Comparison of ENCODE assay signal across 1 cellular context in the genomic region with DNA sequence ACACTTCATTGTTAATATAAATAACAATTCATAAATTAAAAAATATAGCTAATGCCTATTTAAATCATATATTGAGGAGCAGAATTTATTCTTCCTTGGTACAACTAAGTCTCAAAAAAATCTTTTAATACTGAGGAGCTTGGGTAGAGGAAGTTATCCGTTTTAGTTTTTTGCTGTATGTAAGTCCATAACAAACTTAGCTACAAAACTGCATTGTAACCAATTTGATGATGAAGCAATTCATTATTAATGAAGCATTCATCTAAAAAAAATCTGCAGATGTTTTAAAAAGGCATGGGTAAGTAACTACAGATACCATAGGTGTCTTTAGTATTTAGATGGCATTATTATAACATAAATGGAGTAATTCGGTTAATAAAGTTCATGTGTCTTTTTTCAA.
TF ChIP-seq lines count a peak whose summit lies in the region.

No MANE protein-coding gene starts in this region.

TF ChIP-seq in WTC11, 78 proteins besides CTCF, POLR2A, EP300 and RAD21 (continued from another document):
- TF ChIP-seq, protein P1, sequence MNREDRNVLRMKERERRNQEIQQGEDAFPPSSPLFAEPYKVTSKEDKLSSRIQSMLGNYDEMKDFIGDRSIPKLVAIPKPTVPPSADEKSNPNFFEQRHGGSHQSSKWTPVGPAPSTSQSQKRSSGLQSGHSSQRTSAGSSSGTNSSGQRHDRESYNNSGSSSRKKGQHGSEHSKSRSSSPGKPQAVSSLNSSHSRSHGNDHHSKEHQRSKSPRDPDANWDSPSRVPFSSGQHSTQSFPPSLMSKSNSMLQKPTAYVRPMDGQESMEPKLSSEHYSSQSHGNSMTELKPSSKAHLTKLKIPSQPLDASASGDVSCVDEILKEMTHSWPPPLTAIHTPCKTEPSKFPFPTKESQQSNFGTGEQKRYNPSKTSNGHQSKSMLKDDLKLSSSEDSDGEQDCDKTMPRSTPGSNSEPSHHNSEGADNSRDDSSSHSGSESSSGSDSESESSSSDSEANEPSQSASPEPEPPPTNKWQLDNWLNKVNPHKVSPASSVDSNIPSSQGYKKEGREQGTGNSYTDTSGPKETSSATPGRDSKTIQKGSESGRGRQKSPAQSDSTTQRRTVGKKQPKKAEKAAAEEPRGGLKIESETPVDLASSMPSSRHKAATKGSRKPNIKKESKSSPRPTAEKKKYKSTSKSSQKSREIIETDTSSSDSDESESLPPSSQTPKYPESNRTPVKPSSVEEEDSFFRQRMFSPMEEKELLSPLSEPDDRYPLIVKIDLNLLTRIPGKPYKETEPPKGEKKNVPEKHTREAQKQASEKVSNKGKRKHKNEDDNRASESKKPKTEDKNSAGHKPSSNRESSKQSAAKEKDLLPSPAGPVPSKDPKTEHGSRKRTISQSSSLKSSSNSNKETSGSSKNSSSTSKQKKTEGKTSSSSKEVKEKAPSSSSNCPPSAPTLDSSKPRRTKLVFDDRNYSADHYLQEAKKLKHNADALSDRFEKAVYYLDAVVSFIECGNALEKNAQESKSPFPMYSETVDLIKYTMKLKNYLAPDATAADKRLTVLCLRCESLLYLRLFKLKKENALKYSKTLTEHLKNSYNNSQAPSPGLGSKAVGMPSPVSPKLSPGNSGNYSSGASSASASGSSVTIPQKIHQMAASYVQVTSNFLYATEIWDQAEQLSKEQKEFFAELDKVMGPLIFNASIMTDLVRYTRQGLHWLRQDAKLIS (CRISPR knock-in tag; IDR thresholded peaks at IDR 0.05; ENCODE audit: borderline replicate concordance), result no peak
- TF ChIP-seq, protein P2, sequence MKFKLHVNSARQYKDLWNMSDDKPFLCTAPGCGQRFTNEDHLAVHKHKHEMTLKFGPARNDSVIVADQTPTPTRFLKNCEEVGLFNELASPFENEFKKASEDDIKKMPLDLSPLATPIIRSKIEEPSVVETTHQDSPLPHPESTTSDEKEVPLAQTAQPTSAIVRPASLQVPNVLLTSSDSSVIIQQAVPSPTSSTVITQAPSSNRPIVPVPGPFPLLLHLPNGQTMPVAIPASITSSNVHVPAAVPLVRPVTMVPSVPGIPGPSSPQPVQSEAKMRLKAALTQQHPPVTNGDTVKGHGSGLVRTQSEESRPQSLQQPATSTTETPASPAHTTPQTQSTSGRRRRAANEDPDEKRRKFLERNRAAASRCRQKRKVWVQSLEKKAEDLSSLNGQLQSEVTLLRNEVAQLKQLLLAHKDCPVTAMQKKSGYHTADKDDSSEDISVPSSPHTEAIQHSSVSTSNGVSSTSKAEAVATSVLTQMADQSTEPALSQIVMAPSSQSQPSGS (CRISPR knock-in tag; IDR thresholded peaks at IDR 0.05; ENCODE audit: borderline replicate concordance, low read depth), result no peak
- TF ChIP-seq JAZF1 (CRISPR knock-in tag; IDR thresholded peaks at IDR 0.05), result no peak
- no peak for TF ChIP-seq ZNF416 (CRISPR knock-in tag; IDR thresholded peaks at IDR 0.05)
- no peak for TF ChIP-seq ZNF423 (CRISPR knock-in tag; IDR thresholded peaks at IDR 0.05)
- TF ChIP-seq, protein P3, sequence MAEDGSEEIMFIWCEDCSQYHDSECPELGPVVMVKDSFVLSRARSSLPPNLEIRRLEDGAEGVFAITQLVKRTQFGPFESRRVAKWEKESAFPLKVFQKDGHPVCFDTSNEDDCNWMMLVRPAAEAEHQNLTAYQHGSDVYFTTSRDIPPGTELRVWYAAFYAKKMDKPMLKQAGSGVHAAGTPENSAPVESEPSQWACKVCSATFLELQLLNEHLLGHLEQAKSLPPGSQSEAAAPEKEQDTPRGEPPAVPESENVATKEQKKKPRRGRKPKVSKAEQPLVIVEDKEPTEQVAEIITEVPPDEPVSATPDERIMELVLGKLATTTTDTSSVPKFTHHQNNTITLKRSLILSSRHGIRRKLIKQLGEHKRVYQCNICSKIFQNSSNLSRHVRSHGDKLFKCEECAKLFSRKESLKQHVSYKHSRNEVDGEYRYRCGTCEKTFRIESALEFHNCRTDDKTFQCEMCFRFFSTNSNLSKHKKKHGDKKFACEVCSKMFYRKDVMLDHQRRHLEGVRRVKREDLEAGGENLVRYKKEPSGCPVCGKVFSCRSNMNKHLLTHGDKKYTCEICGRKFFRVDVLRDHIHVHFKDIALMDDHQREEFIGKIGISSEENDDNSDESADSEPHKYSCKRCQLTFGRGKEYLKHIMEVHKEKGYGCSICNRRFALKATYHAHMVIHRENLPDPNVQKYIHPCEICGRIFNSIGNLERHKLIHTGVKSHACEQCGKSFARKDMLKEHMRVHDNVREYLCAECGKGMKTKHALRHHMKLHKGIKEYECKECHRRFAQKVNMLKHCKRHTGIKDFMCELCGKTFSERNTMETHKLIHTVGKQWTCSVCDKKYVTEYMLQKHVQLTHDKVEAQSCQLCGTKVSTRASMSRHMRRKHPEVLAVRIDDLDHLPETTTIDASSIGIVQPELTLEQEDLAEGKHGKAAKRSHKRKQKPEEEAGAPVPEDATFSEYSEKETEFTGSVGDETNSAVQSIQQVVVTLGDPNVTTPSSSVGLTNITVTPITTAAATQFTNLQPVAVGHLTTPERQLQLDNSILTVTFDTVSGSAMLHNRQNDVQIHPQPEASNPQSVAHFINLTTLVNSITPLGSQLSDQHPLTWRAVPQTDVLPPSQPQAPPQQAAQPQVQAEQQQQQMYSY (CRISPR knock-in tag; IDR thresholded peaks at IDR 0.05), result no peak
- no peak for TF ChIP-seq ZNF317 (CRISPR knock-in tag; IDR thresholded peaks at IDR 0.05; ENCODE audit: borderline replicate concordance, low read depth)
- TF ChIP-seq CBFB (CRISPR knock-in tag; IDR thresholded peaks at IDR 0.05; ENCODE audit: low read depth), result no peak
- TF ChIP-seq ZNF219 (CRISPR knock-in tag; IDR thresholded peaks at IDR 0.05; ENCODE audit: borderline replicate concordance), result no peak
- TF ChIP-seq, protein P4, sequence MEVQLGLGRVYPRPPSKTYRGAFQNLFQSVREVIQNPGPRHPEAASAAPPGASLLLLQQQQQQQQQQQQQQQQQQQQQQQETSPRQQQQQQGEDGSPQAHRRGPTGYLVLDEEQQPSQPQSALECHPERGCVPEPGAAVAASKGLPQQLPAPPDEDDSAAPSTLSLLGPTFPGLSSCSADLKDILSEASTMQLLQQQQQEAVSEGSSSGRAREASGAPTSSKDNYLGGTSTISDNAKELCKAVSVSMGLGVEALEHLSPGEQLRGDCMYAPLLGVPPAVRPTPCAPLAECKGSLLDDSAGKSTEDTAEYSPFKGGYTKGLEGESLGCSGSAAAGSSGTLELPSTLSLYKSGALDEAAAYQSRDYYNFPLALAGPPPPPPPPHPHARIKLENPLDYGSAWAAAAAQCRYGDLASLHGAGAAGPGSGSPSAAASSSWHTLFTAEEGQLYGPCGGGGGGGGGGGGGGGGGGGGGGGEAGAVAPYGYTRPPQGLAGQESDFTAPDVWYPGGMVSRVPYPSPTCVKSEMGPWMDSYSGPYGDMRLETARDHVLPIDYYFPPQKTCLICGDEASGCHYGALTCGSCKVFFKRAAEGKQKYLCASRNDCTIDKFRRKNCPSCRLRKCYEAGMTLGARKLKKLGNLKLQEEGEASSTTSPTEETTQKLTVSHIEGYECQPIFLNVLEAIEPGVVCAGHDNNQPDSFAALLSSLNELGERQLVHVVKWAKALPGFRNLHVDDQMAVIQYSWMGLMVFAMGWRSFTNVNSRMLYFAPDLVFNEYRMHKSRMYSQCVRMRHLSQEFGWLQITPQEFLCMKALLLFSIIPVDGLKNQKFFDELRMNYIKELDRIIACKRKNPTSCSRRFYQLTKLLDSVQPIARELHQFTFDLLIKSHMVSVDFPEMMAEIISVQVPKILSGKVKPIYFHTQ (CRISPR knock-in tag; IDR thresholded peaks at IDR 0.05), result no peak
- no peak for TF ChIP-seq JUN (CRISPR knock-in tag; IDR thresholded peaks at IDR 0.05)
- TF ChIP-seq, protein P5, sequence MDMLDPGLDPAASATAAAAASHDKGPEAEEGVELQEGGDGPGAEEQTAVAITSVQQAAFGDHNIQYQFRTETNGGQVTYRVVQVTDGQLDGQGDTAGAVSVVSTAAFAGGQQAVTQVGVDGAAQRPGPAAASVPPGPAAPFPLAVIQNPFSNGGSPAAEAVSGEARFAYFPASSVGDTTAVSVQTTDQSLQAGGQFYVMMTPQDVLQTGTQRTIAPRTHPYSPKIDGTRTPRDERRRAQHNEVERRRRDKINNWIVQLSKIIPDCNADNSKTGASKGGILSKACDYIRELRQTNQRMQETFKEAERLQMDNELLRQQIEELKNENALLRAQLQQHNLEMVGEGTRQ (CRISPR knock-in tag; IDR thresholded peaks at IDR 0.05), result no peak
